In genomic region chr16:48408688-48409087, GRCh38 we compare ENCODE assay signal across 12 cellular contexts. TPM values are rescaled to one million over a fixed set of nuclear protein-coding genes. Genes with fewer than 3 reads are reported as not detected.
DNase-seq lines count a peak whose midpoint lies in the region; ATAC-seq and TF ChIP-seq lines count a peak whose summit lies in the region.
"Had no signal": no experiment of that assay in that cellular context is flagged by ENCODE, and none has a peak within 500 bp of the region (broad histone marks: within the 10 kb centered on the region; RNA-seq: fewer than 3 reads in every experiment).

No MANE protein-coding gene starts in this region.

- ATAC-seq in mucosa of descending colon, result no peak
- no peak for ATAC-seq in naive thymus-derived CD4-positive, alpha-beta T cell
- ATAC-seq: activated CD8-positive, alpha-beta memory T cell treated with anti-CD3 and anti-CD28 coated beads, Interleukin-2, amount 10 ng/mL, durations not matched to agents 7 days and 5 days; esophagus mucosa had no signal

- no peaks in the 10 kb centered on the region for H3K27me3 ChIP-seq in naive thymus-derived CD4-positive, alpha-beta T cell (ENCODE audit: control insufficient read depth in 2 of 2, insufficient read depth in 2 of 2, low read length in 2 of 2)

- TF ChIP-seq CTCF in choroid plexus epithelial cell (conservative IDR thresholded peaks at IDR 0.05; ENCODE audit: low read depth, low read length) (no peak), mucosa of descending colon (IDR thresholded peaks at IDR 0.05) (no peak)

- peaks cover 20% of the 10 kb centered on the region for H3K4me1 ChIP-seq in mucosa of descending colon (ENCODE audit: low read depth)
- H3K4me1 ChIP-seq in naive thymus-derived CD4-positive, alpha-beta T cell (ENCODE audit: control insufficient read depth in 2 of 2, insufficient read depth in 2 of 2, low read length in 2 of 2), result no peaks in the 10 kb centered on the region

- no peak overlapping the region for H3K4me3 Mint-ChIP-seq in naive thymus-derived CD4-positive, alpha-beta T cell
- H3K4me3 Mint-ChIP-seq: activated CD8-positive, alpha-beta memory T cell treated with anti-CD3 and anti-CD28 coated beads, Interleukin-2, amount 10 ng/mL, durations not matched to agents 7 days and 5 days; CD8-positive, alpha-beta memory T cell had no signal

- peaks cover 0 to 8% (median 0%) of the 10 kb centered on the region in 7 donors for H3K4me1 Mint-ChIP-seq in naive thymus-derived CD4-positive, alpha-beta T cell
- H3K4me1 Mint-ChIP-seq: CD8-positive, alpha-beta memory T cell had no signal

- H3K27ac Mint-ChIP-seq in naive thymus-derived CD4-positive, alpha-beta T cell, result no peak overlapping the region
- H3K27ac Mint-ChIP-seq: activated CD8-positive, alpha-beta memory T cell treated with anti-CD3 and anti-CD28 coated beads, Interleukin-2, amount 10 ng/mL, durations not matched to agents 7 days and 5 days had no signal

- H3K4me3 ChIP-seq in choroid plexus epithelial cell (ENCODE audit: low read depth, low read length), result no peak overlapping the region
- H3K4me3 ChIP-seq in mucosa of descending colon, result no peak overlapping the region
- H3K4me3 ChIP-seq in naive thymus-derived CD4-positive, alpha-beta T cell (ENCODE audit: low read length), result no peak overlapping the region

- POLR2A ChIA-PET in naive thymus-derived CD4-positive, alpha-beta T cell (lab: Charles Lee), result no interaction called here

- no peaks in the 10 kb centered on the region for H3K9me3 Mint-ChIP-seq in naive thymus-derived CD4-positive, alpha-beta T cell
- H3K9me3 Mint-ChIP-seq: CD8-positive, alpha-beta memory T cell had no signal

- no peaks in the 10 kb centered on the region for H3K9me3 ChIP-seq in mucosa of descending colon
- no peaks in the 10 kb centered on the region for H3K9me3 ChIP-seq in naive thymus-derived CD4-positive, alpha-beta T cell (ENCODE audit: control insufficient read depth in 2 of 3, low read length in 3 of 3)

- CTCF ChIA-PET in naive thymus-derived CD4-positive, alpha-beta T cell (lab: Charles Lee), result no interaction called here

- H3K27me3 Mint-ChIP-seq in naive thymus-derived CD4-positive, alpha-beta T cell, result peaks cover 0 to 7% (median 3%) of the 10 kb centered on the region in 5 donors

- H3K27ac ChIP-seq in naive thymus-derived CD4-positive, alpha-beta T cell (ENCODE audit: low read depth, low read length), result no peak overlapping the region

- H3K36me3 Mint-ChIP-seq in naive thymus-derived CD4-positive, alpha-beta T cell, result no peaks in the 10 kb centered on the region
- H3K36me3 Mint-ChIP-seq: activated CD8-positive, alpha-beta memory T cell treated with anti-CD3 and anti-CD28 coated beads, Interleukin-2, amount 10 ng/mL, durations not matched to agents 7 days and 5 days; CD8-positive, alpha-beta memory T cell had no signal

- intact Hi-C loops in mucosa of descending colon (cut with DNase I, micrococcal nuclease), result no loop called here
- intact Hi-C loops in naive thymus-derived CD4-positive, alpha-beta T cell (cut with micrococcal nuclease), result no loop called here

- H3K36me3 ChIP-seq in mucosa of descending colon (ENCODE audit: low read depth), result no peaks in the 10 kb centered on the region
- H3K36me3 ChIP-seq in naive thymus-derived CD4-positive, alpha-beta T cell (ENCODE audit: control insufficient read depth in 2 of 3, insufficient read depth in 3 of 3, low read length in 3 of 3), result no peaks in the 10 kb centered on the region

- peak; percentile 53 for DNase-seq in CD1c-positive myeloid dendritic cell (ENCODE audit: extremely low spot score)
- peak; percentile 63 for DNase-seq in MV-4-11 (lab: John Stamatoyannopoulos, UW)
- peak; percentile 92 for DNase-seq in choroid plexus epithelial cell (ENCODE audit: low read depth)
- peak in 2 of 3 donors; percentile 49 to 64 for DNase-seq in mucosa of descending colon
- DNase-seq in NK-92 (lab: John Stamatoyannopoulos, UW; ENCODE audit: unreplicated experiment), result no peak
- DNase-seq in DMS153 treated with DMSO at 0.1 percent for 48 hours (lab: John Stamatoyannopoulos, UW; ENCODE audit: unreplicated experiment), result no peak
- DNase-seq in naive thymus-derived CD4-positive, alpha-beta T cell, result no peak
- no peak for DNase-seq in DMS53 treated with DMSO at 0.1 percent for 48 hours (lab: John Stamatoyannopoulos, UW; ENCODE audit: unreplicated experiment)
- DNase-seq: activated CD8-positive, alpha-beta memory T cell treated with anti-CD3 and anti-CD28 coated beads, Interleukin-2, amount 10 ng/mL, durations not matched to agents 7 days and 5 days; CD8-positive, alpha-beta memory T cell; NCI-H146 had no signal

RNA-seq across cellular contexts. Expression of gene SIAH1, which starts 23.5 kb away (rescaled TPM):
- 10 to 100 TPM; 26.8 to 36.2 (median 27.1) TPM for total RNA-seq in mucosa of descending colon
- total RNA-seq in naive thymus-derived CD4-positive, alpha-beta T cell, result 10 to 100 TPM; 14.5 to 51.1 (median 19.8) TPM
- 10 to 100 TPM; 16.4 to 21.2 TPM for polyA plus RNA-seq in naive thymus-derived CD4-positive, alpha-beta T cell

Comparison
In these comparisons a context has a peak if more than half of its experiments do, and no peak if none do; other contexts are left out.
1. DNase-seq: peak in CD1c-positive myeloid dendritic cell (single experiment), MV-4-11 (single experiment), choroid plexus epithelial cell (single experiment) and mucosa of descending colon (2 of 3); none in NK-92 (single experiment), DMS153 treated with DMSO at 0.1 percent for 48 hours (single experiment), naive thymus-derived CD4-positive, alpha-beta T cell (0 of 9) and DMS53 treated with DMSO at 0.1 percent for 48 hours (single experiment).